1 cellular context compared by ENCODE assay signal in genomic region chr9:91197232-91198181, GRCh38.
A peak's percentile ranks its signal among the peaks of the same experiment; 100 is the strongest.
TF ChIP-seq lines count a peak whose summit lies in the region.

No MANE protein-coding gene starts in this region.

TF ChIP-seq in HepG2, 621 proteins besides CTCF, POLR2A, EP300 and RAD21 (continued from another document and continues in another):
- TF ChIP-seq ETS1 (CRISPR knock-in tag; IDR thresholded peaks at IDR 0.05): no peak
- TF ChIP-seq MLXIP (CRISPR knock-in tag; IDR thresholded peaks at IDR 0.05; ENCODE audit: borderline replicate concordance): peak; percentile 96
- TF ChIP-seq ZNF12 (CRISPR knock-in tag; IDR thresholded peaks at IDR 0.05): peak; percentile 88
- no peak for TF ChIP-seq ZNF577 (CRISPR knock-in tag; IDR thresholded peaks at IDR 0.05; ENCODE audit: borderline replicate concordance, low read depth)
- TF ChIP-seq GZF1 (CRISPR knock-in tag; IDR thresholded peaks at IDR 0.05): no peak
- TF ChIP-seq ZNF441 (CRISPR knock-in tag; IDR thresholded peaks at IDR 0.05; ENCODE audit: borderline replicate concordance): peak; percentile 74; the same call in 1 of the 2 replicates
- no peak for TF ChIP-seq ZBTB8A (CRISPR knock-in tag; IDR thresholded peaks at IDR 0.05; ENCODE audit: borderline replicate concordance, low read depth)
- no peak for TF ChIP-seq DBP (CRISPR knock-in tag; IDR thresholded peaks at IDR 0.05; ENCODE audit: not compliant biosample characterization)
- peak; percentile 75 for TF ChIP-seq ZHX1 (CRISPR knock-in tag; IDR thresholded peaks at IDR 0.05; ENCODE audit: low read depth)
- peak; percentile 76 for TF ChIP-seq ZNF264 (CRISPR knock-in tag; IDR thresholded peaks at IDR 0.05)
- no peak for TF ChIP-seq ZBTB2 (CRISPR knock-in tag; IDR thresholded peaks at IDR 0.05; ENCODE audit: low read depth)
- TF ChIP-seq ZNF281 (CRISPR knock-in tag; IDR thresholded peaks at IDR 0.05; ENCODE audit: borderline replicate concordance): peak; percentile 88
- no peak for TF ChIP-seq ZNF883 (CRISPR knock-in tag; IDR thresholded peaks at IDR 0.05; ENCODE audit: not compliant biosample characterization)
- TF ChIP-seq PHB2 (IDR thresholded peaks at IDR 0.05; ENCODE audit: partially characterized antibody): no peak
- peak; percentile 25; the same call in 1 of the 2 replicates for TF ChIP-seq FOXC1 (CRISPR knock-in tag; IDR thresholded peaks at IDR 0.05; ENCODE audit: borderline replicate concordance)
- no peak for TF ChIP-seq ZNF790 (CRISPR knock-in tag; IDR thresholded peaks at IDR 0.05; ENCODE audit: borderline replicate concordance)
- peak; percentile 94 for TF ChIP-seq TARDBP (CRISPR knock-in tag; IDR thresholded peaks at IDR 0.05)
- TF ChIP-seq ATF2 (CRISPR knock-in tag; IDR thresholded peaks at IDR 0.05): peak; percentile 97
- TF ChIP-seq NKX3-1 (CRISPR knock-in tag; IDR thresholded peaks at IDR 0.05): peak; percentile 69
- TF ChIP-seq KLF11 (CRISPR knock-in tag; IDR thresholded peaks at IDR 0.05): no peak; the same call in 1 of the 2 replicates
- TF ChIP-seq SP1 (IDR thresholded peaks at IDR 0.05): no peak
- peak; percentile 78 for TF ChIP-seq SP1 (CRISPR knock-in tag; IDR thresholded peaks at IDR 0.05)
- 0 out of 2 replicates have a peak, but pooled peaks have one; percentile 61 for TF ChIP-seq ZFP36L2 (CRISPR knock-in tag; IDR thresholded peaks at IDR 0.05)
- TF ChIP-seq DDIT3 (CRISPR knock-in tag; IDR thresholded peaks at IDR 0.05): no peak
- TF ChIP-seq ZNF607 (CRISPR knock-in tag; IDR thresholded peaks at IDR 0.05; ENCODE audit: borderline replicate concordance): peak; percentile 77; the same call in 1 of the 2 replicates
- peak; percentile 62; the same call in 1 of the 2 replicates for TF ChIP-seq REPIN1 (CRISPR knock-in tag; IDR thresholded peaks at IDR 0.05; ENCODE audit: borderline replicate concordance, low read depth)
- no peak for TF ChIP-seq TAF15 (IDR thresholded peaks at IDR 0.05; ENCODE audit: low read depth, low read length, poor library complexity, severe bottlenecking)
- no peak for TF ChIP-seq ZNF407 (CRISPR knock-in tag; IDR thresholded peaks at IDR 0.05; ENCODE audit: not compliant biosample characterization)
- no peak for TF ChIP-seq ZNF773 (CRISPR knock-in tag; IDR thresholded peaks at IDR 0.05; ENCODE audit: borderline replicate concordance)
- peak; percentile 62; the same call in 1 of the 2 replicates for TF ChIP-seq TOPORS (CRISPR knock-in tag; IDR thresholded peaks at IDR 0.05)
- peak; percentile 94 for TF ChIP-seq TCF7 (IDR thresholded peaks at IDR 0.05; ENCODE audit: low read depth)
